Comparison of ENCODE assay signal across 16 cellular contexts in genomic region chr18:33605250-33605649, GRCh38. TPM values are rescaled to one million over a fixed set of nuclear protein-coding genes. Genes with fewer than 3 reads are reported as not detected.
"Had no signal": no experiment of that assay in that cellular context is flagged by ENCODE, and none has a peak within 500 bp of the region (broad histone marks: within the 10 kb centered on the region; RNA-seq: fewer than 3 reads in every experiment).

No MANE protein-coding gene starts in this region.

- H3K4me1 ChIP-seq: ascending aorta, upper lobe of left lung had no signal

- H3K36me3 ChIP-seq: ascending aorta, upper lobe of left lung had no signal

- H3K27ac ChIP-seq: ascending aorta, upper lobe of left lung had no signal

- DNase-seq: activated CD4-positive, alpha-beta T cell treated with anti-CD3 and anti-CD28 coated beads for 1 hour; activated CD4-positive, alpha-beta T cell treated with anti-CD3 and anti-CD28 coated beads, Interleukin-2, amount 50 U/mL, for 48 hours; activated T-cell treated with anti-CD3 and anti-CD28 coated beads, Interleukin-2, amount 50 U/mL, for 72 hours; endodermal cell; foreskin fibroblast; head of caudate nucleus; mammary epithelial cell; nephron progenitor cell; stimulated activated CD4-positive, alpha-beta T cell treated with anti-CD3 and anti-CD28 coated beads, Interleukin-4, amount 100 ng/mL, for 1 hour; stimulated activated CD8-positive, alpha-beta memory T cell treated with anti-CD3 and anti-CD28 coated beads, Interleukin-4, amount 100 ng/mL, for 48 hours; stimulated activated naive CD8-positive, alpha-beta T cell treated with anti-CD3 and anti-CD28 coated beads, Interleukin-15, Interleukin-2, amounts not matched to agents 100 U/mL and 50 U/mL, for 24 hours; T-helper 9 cell; upper lobe of left lung had no signal

- H3K27me3 ChIP-seq: ascending aorta, upper lobe of left lung had no signal

- H3K4me3 ChIP-seq: ascending aorta, upper lobe of left lung had no signal

- ATAC-seq: activated T-cell treated with anti-CD3 and anti-CD28 coated beads, Interleukin-2, amount 50 U/mL, for 72 hours; esophagus mucosa; stimulated activated naive CD8-positive, alpha-beta T cell treated with anti-CD3 and anti-CD28 coated beads, Interleukin-15, Interleukin-2, amounts not matched to agents 100 U/mL and 50 U/mL, for 24 hours had no signal

- H3K9me3 ChIP-seq: ascending aorta, upper lobe of left lung had no signal

RNA-seq across cellular contexts. Expression of gene ASXL3, which starts 27.2 kb away (rescaled TPM):
- total RNA-seq: activated T-cell treated with anti-CD3 and anti-CD28 coated beads, Interleukin-2, amount 50 U/mL, for 72 hours; osteoblast had no signal
- polyA plus RNA-seq: mammary epithelial cell had no signal
